ENCODE assay signal across 8 cellular contexts in genomic region chr6:31901953-31902643, GRCh38. TPM values are rescaled to one million over a fixed set of nuclear protein-coding genes. Genes with fewer than 3 reads are reported as not detected.
DNase-seq lines count a peak whose midpoint lies in the region; ATAC-seq, FAIRE-seq and TF ChIP-seq lines count a peak whose summit lies in the region.

TSS of gene ZBTB12 (minus strand) at chr6:31902086. CDS start at chr6:31901305, 781 bp downstream.

- peaks cover 17% of the 10 kb centered on the region for H3K79me2 ChIP-seq in HepG2 (ENCODE audit: insufficient read depth, low read length)

- TF ChIP-seq CTCF in HepG2 (CRISPR knock-in tag; IDR thresholded peaks at IDR 0.05), result peak; percentile 48

- ATAC-seq in GM18511 (IDR thresholded peaks at IDR 0.05; ENCODE audit: unreplicated experiment) (peak; percentile 43), HG03571 (IDR thresholded peaks at IDR 0.05; ENCODE audit: unreplicated experiment) (peak; percentile 39), HepG2 (peak; percentile 76), GM21737 (IDR thresholded peaks at IDR 0.05; ENCODE audit: unreplicated experiment) (no peak)

- peaks cover 51% of the 10 kb centered on the region for H3K4me1 ChIP-seq in HepG2 (ENCODE audit: insufficient read depth, low read length)

- peak in 1 of 2 experiments; percentile 30; a peak in 1 of 4 replicates for TF ChIP-seq EP300 in HepG2 (IDR thresholded peaks at IDR 0.05; ENCODE audit: low read depth in 2 of 2, low read length in 2 of 2)
- no peak; the same call in 1 of the 2 replicates for TF ChIP-seq EP300 in HepG2 (CRISPR knock-in tag; IDR thresholded peaks at IDR 0.05; ENCODE audit: borderline replicate concordance)

- peak; percentile 95 for FAIRE-seq in HepG2 (lab: Jason Lieb, UNC)

- H3K9me3 ChIP-seq in HepG2 (ENCODE audit: low read length), result no peaks in the 10 kb centered on the region

- peak; percentile 88 for TF ChIP-seq RAD21 in HepG2 (CRISPR knock-in tag; IDR thresholded peaks at IDR 0.05)

- 1% methylated on average over 60 of the region's 77 CpGs for whole genome bisulfite sequencing in HepG2 (ENCODE audit: low lambda C conversion rate)

- BruUV-seq in HepG2 (replicated peaks; lab: Mats Ljungman, UMichigan), result no TSS peak

- peak; percentile 58 to 78; a peak in 3 of 4 replicates for TF ChIP-seq POLR2A in HepG2 (IDR thresholded peaks at IDR 0.05; ENCODE audit: insufficient read depth in 1 of 2, low read depth in 2 of 2, low read length in 2 of 2)

- H3K27ac ChIP-seq in HepG2 (ENCODE audit: extremely low read length, insufficient read depth, low read length), result peak within 1 kb of the TSS; percentile 60

- H2AFZ ChIP-seq in HepG2 (ENCODE audit: low read length), result no peak within 1 kb of the TSS

- DNase-seq in NCI-H748 treated with DMSO at 0.1 percent for 48 hours (lab: John Stamatoyannopoulos, UW), result peak; percentile 96
- DNase-seq in activated CD4-positive, alpha-beta T cell treated with anti-CD3 and anti-CD28 coated beads, Interleukin-2, amount 50 U/mL, for 48 hours, result peak; percentile 85 to 88
- peak; percentile 93 for DNase-seq in dermis blood vessel endothelial cell
- peak; percentile 96 for DNase-seq in HepG2 (ENCODE audit: low spot score)
- peak; percentile 87 to 90 for DNase-seq in stimulated activated CD4-positive, alpha-beta T cell treated with anti-CD3 and anti-CD28 coated beads, Interleukin-2, amount 100 ng/mL, for 24 hours

- peak within 1 kb of the TSS; percentile 66 for H3K9ac ChIP-seq in HepG2 (ENCODE audit: insufficient read depth, low read depth, low read length)

- H3K4me3 ChIP-seq in HepG2 (replicated peaks in 1 of 3; ENCODE audit: insufficient read depth in 1 of 3, low read depth in 2 of 3, low read length in 3 of 3), result peak within 1 kb of the TSS; percentile 65 to 78 (median 67)

- in situ Hi-C loops in HepG2 (cut with HindIII; ENCODE audit: extremely low pct_ligation_motif_present, low pct_unique_long_range_greater_than_20kb), result loop anchor here (5.0 to 25.0 kb wide), 2 partner anchors 45 to 1060 kb away; partner anchors contain the start of genes BRD2, CFB and HLA-DMA

- H3K4me2 ChIP-seq in HepG2 (ENCODE audit: low read depth, low read length), result peak within 1 kb of the TSS; percentile 95

- H3K27me3 ChIP-seq in HepG2 (ENCODE audit: control insufficient read depth in 1 of 2, insufficient read depth in 2 of 2, low read length in 2 of 2), result peaks cover 1 to 13% of the 10 kb centered on the region in 2 experiments; a peak in 2 of 5 replicates

- POLR2A ChIA-PET in HepG2 (lab: Yijun Ruan, JAX), result interaction anchor here (0.7 to 5.6 kb wide), 19 partner anchors 16 to 199 kb away, joined by 3 to 69 read pairs (median 5); partner anchors contain the start of genes ABHD16A, C2, CFB and HSPA1A

- CTCF ChIA-PET in HepG2 (lab: Yijun Ruan, JAX; ENCODE audit: low intra/inter-chr PET ratio, low total read pairs), result interaction anchor here (1.3 kb wide), 1 partner anchor 51 kb away, joined by 4 read pairs; no protein-coding TSS in a partner anchor

- H3K36me3 ChIP-seq in HepG2 (replicated peaks in 1 of 2; ENCODE audit: control insufficient read depth in 1 of 2, insufficient read depth in 2 of 2, low read length in 2 of 2), result no peaks in the 10 kb centered on the region

- intact Hi-C loops in HepG2 (cut with micrococcal nuclease; ENCODE audit: unreplicated experiment), result loop anchor here (1.0 to 2.0 kb wide), 3 partner anchors 21 to 50 kb away; no protein-coding TSS in a partner anchor

- no peaks in the 10 kb centered on the region for H4K20me1 ChIP-seq in HepG2 (ENCODE audit: insufficient read depth, low read length)

TF ChIP-seq in HepG2, 621 proteins besides CTCF, POLR2A, EP300 and RAD21 (continues in another document):
- TF ChIP-seq ZSCAN20 (CRISPR knock-in tag; IDR thresholded peaks at IDR 0.05; ENCODE audit: borderline replicate concordance) (peak; percentile 45; the same call in 1 of the 2 replicates), POLR2AphosphoS5 (IDR thresholded peaks at IDR 0.05; ENCODE audit: low read depth, low read length) (0 out of 2 replicates have a peak, but pooled peaks have one; percentile 32), SNAPC2 (CRISPR knock-in tag; IDR thresholded peaks at IDR 0.05) (0 out of 2 replicates have a peak, but pooled peaks have one; percentile 13), ZNF275 (CRISPR knock-in tag; IDR thresholded peaks at IDR 0.05; ENCODE audit: borderline replicate concordance) (no peak), ZNF180 (CRISPR knock-in tag; IDR thresholded peaks at IDR 0.05; ENCODE audit: borderline replicate concordance, low read depth) (no peak), ZNF574 (CRISPR knock-in tag; IDR thresholded peaks at IDR 0.05) (peak; percentile 59; the same call in 1 of the 2 replicates), ZBTB43 (CRISPR knock-in tag; conservative IDR thresholded peaks at IDR 0.05) (0 out of 2 replicates have a peak, but pooled peaks have one; percentile 13), ZNF549 (CRISPR knock-in tag; IDR thresholded peaks at IDR 0.05) (no peak), WIZ (CRISPR knock-in tag; IDR thresholded peaks at IDR 0.05) (no peak), HNRNPK (IDR thresholded peaks at IDR 0.05; ENCODE audit: low read depth, low read length, poor library complexity, severe bottlenecking) (peak; percentile 98), PTBP1 (IDR thresholded peaks at IDR 0.05; ENCODE audit: low read depth, low read length, poor library complexity, severe bottlenecking) (no peak), ZNF564 (CRISPR knock-in tag; IDR thresholded peaks at IDR 0.05) (peak; percentile 86; the same call in 1 of the 2 replicates), STAG1 (CRISPR knock-in tag; IDR thresholded peaks at IDR 0.05) (peak; percentile 43; the same call in 1 of the 2 replicates)

RNA-seq across cellular contexts. Expression of gene ZBTB12, which starts in this region (rescaled TPM):
- 3.6 and 4.9 TPM in 2 replicates for total RNA-seq in dermis blood vessel endothelial cell
- 6.0 and 6.8 TPM in 2 replicates for total RNA-seq in HepG2 (2016; rRNA removed; fragmentation: Illumina TruSeq; extraction: Trizol)
- total RNA-seq in HepG2 (2016; cell fraction: cytosol; rRNA removed; fragmentation: Illumina TruSeq; extraction: Trizol; ENCODE audit: low read depth), result 1.6 and 1.7 TPM in 2 replicates
- total RNA-seq in HepG2 (2016; cell fraction: insoluble cytoplasmic fraction; rRNA removed; fragmentation: Illumina TruSeq; extraction: Trizol), result 6.0 and 7.4 TPM in 2 replicates
- 5.7 and 5.8 TPM in 2 replicates for total RNA-seq in HepG2 (2016; cell fraction: membrane; rRNA removed; fragmentation: Illumina TruSeq; extraction: Trizol)
- 3.1 and 3.9 TPM in 2 replicates for total RNA-seq in HepG2 (2016; cell fraction: nucleus; rRNA removed; fragmentation: Illumina TruSeq; extraction: Trizol)
- polyA plus RNA-seq in HepG2 (2011; rRNA removed), result 4.8 and 7.3 TPM in 2 replicates
- polyA plus RNA-seq in HepG2 (2011; cell fraction: cytosol; rRNA removed), result 3.7 and 5.8 TPM in 2 replicates
- 6.9 and 7.3 TPM in 2 replicates for polyA plus RNA-seq in HepG2 (2011; cell fraction: nucleus; rRNA removed)
- polyA plus RNA-seq in HepG2 (2012), result 8.0 and 9.2 TPM in 2 replicates
- polyA plus RNA-seq in HepG2 (2016; cell fraction: cytosol; fragmentation: Illumina TruSeq; extraction: Trizol; ENCODE audit: low read depth), result 2.7 and 3.0 TPM in 2 replicates
- polyA plus RNA-seq in HepG2 (2016; cell fraction: insoluble cytoplasmic fraction; fragmentation: Illumina TruSeq; extraction: Trizol; ENCODE audit: low read depth), result 14.0 and 15.9 TPM in 2 replicates
- 6.6 and 9.0 TPM in 2 replicates for polyA plus RNA-seq in HepG2 (2016; cell fraction: membrane; fragmentation: Illumina TruSeq; extraction: Trizol; ENCODE audit: low read depth)
- 10.6 and 12.2 TPM in 2 replicates for polyA plus RNA-seq in HepG2 (2016; cell fraction: nucleus; fragmentation: Illumina TruSeq; extraction: Trizol; ENCODE audit: insufficient read depth, low read depth)
- polyA minus RNA-seq in HepG2 (2011; rRNA and poly(A)+ RNA removed; ENCODE audit: low replicate concordance), result 12.3 and 22.9 TPM in 2 replicates
- polyA minus RNA-seq in HepG2 (2011; cell fraction: cytosol; rRNA and poly(A)+ RNA removed), result 6.7 and 6.9 TPM in 2 replicates
- 3.7 and 4.5 TPM in 2 replicates for polyA minus RNA-seq in HepG2 (2011; cell fraction: nucleus; rRNA and poly(A)+ RNA removed)
